ENCODE assay signal across 31 cellular contexts in the genomic region with DNA sequence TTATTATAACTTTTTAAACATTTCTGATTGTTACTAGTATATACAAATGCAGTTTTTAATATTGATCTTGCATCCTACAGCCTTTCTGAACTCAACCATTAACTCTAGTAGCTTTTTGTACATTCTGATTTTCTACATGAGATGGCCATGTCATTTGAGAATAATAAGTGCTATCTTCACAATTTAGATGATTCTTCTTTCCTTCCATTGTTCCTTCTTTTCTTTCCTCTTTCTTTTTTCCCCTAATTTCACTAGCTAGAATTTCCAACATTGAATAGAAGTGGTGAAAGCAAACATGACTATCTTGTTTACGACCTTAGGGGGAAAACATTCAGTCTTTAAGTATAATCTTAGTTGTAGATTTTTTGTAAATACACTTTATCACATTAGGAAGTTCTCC.
DNase-seq lines count a peak whose midpoint lies in the region; ATAC-seq, FAIRE-seq and TF ChIP-seq lines count a peak whose summit lies in the region.
"Had no signal": no experiment of that assay in that cellular context is flagged by ENCODE, and none has a peak within 500 bp of the region (broad histone marks: within the 10 kb centered on the region; RNA-seq: fewer than 3 reads in every experiment).

No MANE protein-coding gene starts in this region.

- H3K4me1 ChIP-seq in K562 (replicated peaks in 1 of 2; ENCODE audit: control insufficient read depth in 2 of 2, insufficient read depth in 2 of 2, low read length in 2 of 2) (peaks cover 10 to 13% of the 10 kb centered on the region in 2 experiments; a peak in 3 of 5 replicates), small intestine (ENCODE audit: control insufficient read depth in 2 of 2, insufficient read depth in 1 of 2, low read depth in 1 of 2, low read length in 1 of 2) (no peaks in the 10 kb centered on the region), testis (no peaks in the 10 kb centered on the region)
- H3K4me1 ChIP-seq: A549, BE2C, BLaER1, Caco-2 had no signal

- H3K79me2 ChIP-seq in K562 (ENCODE audit: control insufficient read depth, insufficient read depth, low read length): peaks cover 16% of the 10 kb centered on the region

- no TSS peak for BruUV-seq in K562 (replicated peaks; lab: Mats Ljungman, UMichigan)

- H3K36me3 ChIP-seq in K562 (ENCODE audit: control insufficient read depth, insufficient read depth, low read length): peaks cover 75% of the 10 kb centered on the region
- H3K36me3 ChIP-seq in small intestine (ENCODE audit: control insufficient read depth in 2 of 2, insufficient read depth in 2 of 2, low read length in 2 of 2): no peaks in the 10 kb centered on the region
- no peaks in the 10 kb centered on the region for H3K36me3 ChIP-seq in testis (ENCODE audit: low read depth, missing control alignments)
- H3K36me3 ChIP-seq: BE2C had no signal

- in situ Hi-C loops in K562 (cut with MboI): loop anchor here (25.0 kb wide), 1 partner anchor 782 kb away; no protein-coding TSS in a partner anchor

- no peak overlapping the region for H3K4me3 ChIP-seq in K562
- no peak overlapping the region for H3K4me3 ChIP-seq in small intestine (ENCODE audit: low read depth in 1 of 2, low read length in 2 of 2)
- H3K4me3 ChIP-seq in testis: no peak overlapping the region
- H3K4me3 ChIP-seq: A549; BLaER1; BLaER1 treated with 17β-estradiol and CSF1 and Interleukin-3, amounts not matched to agents 10 nM and 100 nM had no signal

- H3K9me1 ChIP-seq in K562 (ENCODE audit: control insufficient read depth, insufficient read depth, low read length): no peaks in the 10 kb centered on the region

- no peak for TF ChIP-seq EP300 in K562 (IDR thresholded peaks at IDR 0.05; ENCODE audit: low read length)

- no peak for TF ChIP-seq RAD21 in K562 (CRISPR knock-in tag; conservative IDR thresholded peaks at IDR 0.05 in 1 of 2, IDR thresholded peaks at IDR 0.05 in 1 of 2)

- H3K9ac ChIP-seq in K562 (ENCODE audit: insufficient read depth in 1 of 2, low read depth in 2 of 2, low read length in 2 of 2): no peak overlapping the region
- H3K9ac ChIP-seq: BLaER1; BLaER1 treated with 17β-estradiol and CSF1 and Interleukin-3, amounts not matched to agents 10 nM and 100 nM had no signal

- no peak overlapping the region for H2AFZ ChIP-seq in K562 (ENCODE audit: low read depth, low read length)

- H3K4me2 ChIP-seq in K562 (ENCODE audit: insufficient read depth, low read length): no peak overlapping the region
- H3K4me2 ChIP-seq: A549; BLaER1; BLaER1 treated with 17β-estradiol and CSF1 and Interleukin-3, amounts not matched to agents 10 nM and 100 nM had no signal

- no peak for FAIRE-seq in K562 (lab: Jason Lieb, UNC)
- FAIRE-seq in small intestine (lab: Jason Lieb, UNC): peak; percentile 10
- FAIRE-seq: A204.1, A549, D721Med had no signal

- 75% methylated on average over 1 of the region's 1 CpG for WGBS in K562 (ENCODE audit: insufficient coverage, low coverage, missing lambda C conversion rate)
- 87 to 93% (median 89%) methylated on average over 1 of the region's 1 CpG for WGBS in small intestine, 3 donors
- 84 to 93% methylated on average over 1 of the region's 1 CpG for WGBS in testis, 2 donors

- H3K9me3 ChIP-seq in K562 (replicated peaks; ENCODE audit: control insufficient read depth, insufficient read depth, low read depth, low read length) (no peaks in the 10 kb centered on the region), small intestine (ENCODE audit: control insufficient read depth, low read depth) (no peaks in the 10 kb centered on the region), testis (no peaks in the 10 kb centered on the region)
- H3K9me3 ChIP-seq: A549, BE2C, Caco-2 had no signal

- TF ChIP-seq POLR2A in K562 (conservative IDR thresholded peaks at IDR 0.05) (peak; percentile 61), testis (IDR thresholded peaks at IDR 0.05) (no peak)

- POLR2A ChIA-PET in K562 (lab: Yijun Ruan, JAX): interaction anchor here (0.9 to 2.0 kb wide), 4 partner anchors 8 to 460 kb away, joined by 3 to 18 read pairs (median 6); partner anchors contain the start of gene ZNF322

- intact Hi-C loops in K562 (cut with micrococcal nuclease) (no loop called here), testis (cut with DNase I; ENCODE audit: low total_unique reads) (no loop called here)

- CTCF ChIA-PET in K562 (lab: Yijun Ruan, JAX; ENCODE audit: low intra/inter-chr PET ratio): no interaction called here

- H3K27ac ChIP-seq in K562 (ENCODE audit: extremely low read depth, low read depth, low read length): no peak overlapping the region
- no peak overlapping the region for H3K27ac ChIP-seq in small intestine (ENCODE audit: low read depth in 1 of 2, low read length in 1 of 2)
- H3K27ac ChIP-seq in testis: no peak overlapping the region
- H3K27ac ChIP-seq: 22Rv1; A549; BLaER1; BLaER1 treated with 17β-estradiol and CSF1 and Interleukin-3, amounts not matched to agents 10 nM and 100 nM; C4-2B had no signal

- DNase-seq in K562 (ENCODE audit: extremely low read depth in 1 of 4, low spot score in 3 of 4): no peak
- DNase-seq in small intestine: no peak
- no peak for DNase-seq in NCI-H1048 (lab: John Stamatoyannopoulos, UW)
- no peak for DNase-seq in testis
- DNase-seq: 8988T; ACHN; AML-193; BE2C; C1 segment of cervical spinal cord; Caco-2; Calu3; CD4-positive, alpha-beta memory T cell; CD4-positive, alpha-beta T cell; CD4-positive, CD25-positive, alpha-beta regulatory T cell; CD8-positive, alpha-beta memory T cell; CD8-positive, alpha-beta T cell; COR-L47; DMS 273 treated with DMSO at 0.1 percent for 48 hours; DMS153; DMS53; DMS79; DMS79 treated with DMSO at 0.1 percent for 48 hours; DND-41; EL had no signal

- H3K27me3 ChIP-seq in K562 (ENCODE audit: control insufficient read depth in 2 of 2, insufficient read depth in 2 of 2, low read length in 2 of 2): no peaks in the 10 kb centered on the region
- peaks cover 0 to 4% of the 10 kb centered on the region in 2 donors for H3K27me3 ChIP-seq in small intestine (ENCODE audit: control insufficient read depth in 2 of 2, insufficient read depth in 2 of 2, low read length in 2 of 2)
- H3K27me3 ChIP-seq in testis: no peaks in the 10 kb centered on the region
- H3K27me3 ChIP-seq: BE2C; BLaER1; BLaER1 treated with 17β-estradiol and CSF1 and Interleukin-3, amounts not matched to agents 10 nM and 100 nM had no signal

- ATAC-seq in K562: no peak
- ATAC-seq: A549; CD8-positive, alpha-beta T cell had no signal

- no peaks in the 10 kb centered on the region for H4K20me1 ChIP-seq in K562 (replicated peaks; ENCODE audit: control insufficient read depth, insufficient read depth, low read length)
- H4K20me1 ChIP-seq: BLaER1; BLaER1 treated with 17β-estradiol and CSF1 and Interleukin-3, amounts not matched to agents 10 nM and 100 nM had no signal

- TF ChIP-seq CTCF in K562 (IDR thresholded peaks at IDR 0.05 in 2 of 3, conservative IDR thresholded peaks at IDR 0.05 in 1 of 3; ENCODE audit: insufficient read depth in 2 of 3, low read depth in 1 of 3, low read length in 3 of 3) (no peak), testis (IDR thresholded peaks at IDR 0.05) (no peak)

TF ChIP-seq in K562, 482 proteins besides CTCF, POLR2A, EP300 and RAD21 (continues in another document):
- no peak for TF ChIP-seq ZSCAN32 (CRISPR knock-in tag; IDR thresholded peaks at IDR 0.05)
- TF ChIP-seq NCOA4 (IDR thresholded peaks at IDR 0.05; ENCODE audit: partially characterized antibody): no peak
- TF ChIP-seq, protein P1, sequence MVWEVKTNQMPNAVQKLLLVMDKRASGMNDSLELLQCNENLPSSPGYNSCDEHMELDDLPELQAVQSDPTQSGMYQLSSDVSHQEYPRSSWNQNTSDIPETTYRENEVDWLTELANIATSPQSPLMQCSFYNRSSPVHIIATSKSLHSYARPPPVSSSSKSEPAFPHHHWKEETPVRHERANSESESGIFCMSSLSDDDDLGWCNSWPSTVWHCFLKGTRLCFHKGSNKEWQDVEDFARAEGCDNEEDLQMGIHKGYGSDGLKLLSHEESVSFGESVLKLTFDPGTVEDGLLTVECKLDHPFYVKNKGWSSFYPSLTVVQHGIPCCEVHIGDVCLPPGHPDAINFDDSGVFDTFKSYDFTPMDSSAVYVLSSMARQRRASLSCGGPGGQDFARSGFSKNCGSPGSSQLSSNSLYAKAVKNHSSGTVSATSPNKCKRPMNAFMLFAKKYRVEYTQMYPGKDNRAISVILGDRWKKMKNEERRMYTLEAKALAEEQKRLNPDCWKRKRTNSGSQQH (CRISPR knock-in tag; IDR thresholded peaks at IDR 0.05): 0 out of 2 replicates have a peak, but pooled peaks have one; percentile 38
- TF ChIP-seq, protein P2, sequence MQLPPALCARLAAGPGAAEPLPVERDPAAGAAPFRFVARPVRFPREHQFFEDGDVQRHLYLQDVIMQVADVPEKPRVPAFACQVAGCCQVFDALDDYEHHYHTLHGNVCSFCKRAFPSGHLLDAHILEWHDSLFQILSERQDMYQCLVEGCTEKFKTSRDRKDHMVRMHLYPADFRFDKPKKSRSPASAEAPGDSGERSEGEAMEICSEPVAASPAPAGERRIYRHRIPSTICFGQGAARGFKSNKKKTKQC (CRISPR knock-in tag; IDR thresholded peaks at IDR 0.05): no peak
- 0 out of 2 replicates have a peak, but pooled peaks have one; percentile 37 for TF ChIP-seq XRCC3 (IDR thresholded peaks at IDR 0.05)
- TF ChIP-seq EWSR1 (IDR thresholded peaks at IDR 0.05; ENCODE audit: borderline replicate concordance, low read depth, partially characterized antibody): peak; percentile 75
- TF ChIP-seq CTCFL (IDR thresholded peaks at IDR 0.05; ENCODE audit: borderline replicate concordance, insufficient read depth, low read depth, low read length, poor library complexity, severe bottlenecking): no peak
- TF ChIP-seq HMGN3 (IDR thresholded peaks at IDR 0.05; ENCODE audit: borderline replicate concordance, extremely low read depth, insufficient read length, low read depth, low read length): no peak
- TF ChIP-seq BRCA1 (IDR thresholded peaks at IDR 0.05): no peak
- no peak for TF ChIP-seq BRCA1 (CRISPR knock-in tag; IDR thresholded peaks at IDR 0.05)
